In genomic region chr17:82246365-82247174, GRCh38 we compare ENCODE assay signal across 8 cellular contexts. TPM values are rescaled to one million over a fixed set of nuclear protein-coding genes. Genes with fewer than 3 reads are reported as not detected.
DNase-seq lines count a peak whose midpoint lies in the region; ATAC-seq and TF ChIP-seq lines count a peak whose summit lies in the region.

No MANE protein-coding gene starts in this region.

- no peak overlapping the region for H4K5ac ChIP-seq in mesendoderm (ENCODE audit: low read length)

- H3K27ac ChIP-seq in thoracic aorta (peak overlapping the region; percentile 30 to 51), mesendoderm (ENCODE audit: low read depth, low read length) (no peak overlapping the region)

- no peak overlapping the region for H2BK120ac ChIP-seq in mesendoderm (ENCODE audit: low read depth, low read length)

- DNase-seq in T-helper 2 cell treated with Interferon-gamma antibody and Interleukin-4, amounts not matched to agents 5 μg/mL and 100 μg/mL, for 36 hours (ENCODE audit: low spot score), result no peak
- DNase-seq in T-helper 2 cell (no peak), hepatic stellate cell (ENCODE audit: low spot score) (peak; percentile 55), thoracic aorta (ENCODE audit: low spot score) (no peak), mesendoderm (no peak), SK-N-DZ (ENCODE audit: low spot score) (no peak)
- DNase-seq in activated T-helper 2 cell treated with anti-CD3 and anti-CD28 coated beads, Interferon-gamma antibody, Interleukin-2, Interleukin-4, amounts not matched to agents 10 μg/mL and 5 μg/mL and 100 μg/mL, durations not matched to agents 14 hours and 24 hours and 36 hours (ENCODE audit: low spot score), result no peak

- no peak overlapping the region for H3K9ac ChIP-seq in mesendoderm (ENCODE audit: low read length)

- no peak overlapping the region for H3K4ac ChIP-seq in mesendoderm (ENCODE audit: low read depth, low read length)

- H2BK5ac ChIP-seq in mesendoderm (ENCODE audit: low read length), result no peak overlapping the region

- H3K36me3 Mint-ChIP-seq in T-helper 2 cell treated with Interferon-gamma antibody and Interleukin-4, amounts not matched to agents 5 μg/mL and 100 μg/mL, for 36 hours (ENCODE audit: low read depth), result peaks cover 62% of the 10 kb centered on the region
- H3K36me3 Mint-ChIP-seq in activated T-helper 2 cell treated with anti-CD3 and anti-CD28 coated beads, Interferon-gamma antibody, Interleukin-2, Interleukin-4, amounts not matched to agents 10 μg/mL and 5 μg/mL and 100 μg/mL, durations not matched to agents 14 hours and 24 hours and 36 hours (ENCODE audit: low read depth), result peaks cover 75% of the 10 kb centered on the region

- H3K56ac ChIP-seq in mesendoderm (ENCODE audit: low read length), result no peak overlapping the region

- H3K36me3 ChIP-seq in thoracic aorta (peaks cover 66% of the 10 kb centered on the region), mesendoderm (ENCODE audit: control insufficient read depth, insufficient read depth, low read length) (peaks cover 37% of the 10 kb centered on the region)

- no peak for TF ChIP-seq CTCF in thoracic aorta (IDR thresholded peaks at IDR 0.05)

- H3K4me1 Mint-ChIP-seq in T-helper 2 cell treated with Interferon-gamma antibody and Interleukin-4, amounts not matched to agents 5 μg/mL and 100 μg/mL, for 36 hours (ENCODE audit: low read depth), result peaks cover 5% of the 10 kb centered on the region
- peaks cover 6% of the 10 kb centered on the region for H3K4me1 Mint-ChIP-seq in activated T-helper 2 cell treated with anti-CD3 and anti-CD28 coated beads, Interferon-gamma antibody, Interleukin-2, Interleukin-4, amounts not matched to agents 10 μg/mL and 5 μg/mL and 100 μg/mL, durations not matched to agents 14 hours and 24 hours and 36 hours (ENCODE audit: low read depth)

- H3K4me1 ChIP-seq in thoracic aorta (ENCODE audit: control insufficient read depth in 1 of 2, low read depth in 2 of 2), result peaks cover 27 to 35% of the 10 kb centered on the region in 2 donors
- H3K4me1 ChIP-seq in mesendoderm (ENCODE audit: control insufficient read depth, low read depth, low read length), result no peaks in the 10 kb centered on the region

- peaks cover 19% of the 10 kb centered on the region for H3K79me1 ChIP-seq in mesendoderm (ENCODE audit: low read length)

- H3K4me3 ChIP-seq in thoracic aorta (no peak overlapping the region), mesendoderm (ENCODE audit: low read length) (no peak overlapping the region)

- intact Hi-C loops in activated T-helper 2 cell treated with anti-CD3 and anti-CD28 coated beads, Interferon-gamma antibody, Interleukin-2, Interleukin-4, amounts not matched to agents 10 μg/mL and 5 μg/mL and 100 μg/mL, durations not matched to agents 14 hours and 24 hours and 36 hours (cut with micrococcal nuclease), result no loop called here

- no peak overlapping the region for H3K4me2 ChIP-seq in mesendoderm (ENCODE audit: low read length)

- no peak overlapping the region for H3K18ac ChIP-seq in mesendoderm (ENCODE audit: low read length)

- H3K79me2 ChIP-seq in mesendoderm (ENCODE audit: control insufficient read depth, insufficient read depth, low read length), result peaks cover 10% of the 10 kb centered on the region

- no peaks in the 10 kb centered on the region for H3K27me3 Mint-ChIP-seq in T-helper 2 cell treated with Interferon-gamma antibody and Interleukin-4, amounts not matched to agents 5 μg/mL and 100 μg/mL, for 36 hours (ENCODE audit: low read depth)
- no peaks in the 10 kb centered on the region for H3K27me3 Mint-ChIP-seq in activated T-helper 2 cell treated with anti-CD3 and anti-CD28 coated beads, Interferon-gamma antibody, Interleukin-2, Interleukin-4, amounts not matched to agents 10 μg/mL and 5 μg/mL and 100 μg/mL, durations not matched to agents 14 hours and 24 hours and 36 hours (ENCODE audit: low read depth)

- peak overlapping the region; percentile 20 for H3K27ac Mint-ChIP-seq in T-helper 2 cell treated with Interferon-gamma antibody and Interleukin-4, amounts not matched to agents 5 μg/mL and 100 μg/mL, for 36 hours
- H3K27ac Mint-ChIP-seq in activated T-helper 2 cell treated with anti-CD3 and anti-CD28 coated beads, Interferon-gamma antibody, Interleukin-2, Interleukin-4, amounts not matched to agents 10 μg/mL and 5 μg/mL and 100 μg/mL, durations not matched to agents 14 hours and 24 hours and 36 hours, result peak overlapping the region; percentile 55

- no CpG with 5 or more reads among the region's 27 CpGs for WGBS in mesendoderm (ENCODE audit: extremely low coverage, insufficient coverage, low lambda C conversion rate)

- H2BK15ac ChIP-seq in mesendoderm (replicated peaks; ENCODE audit: low read depth), result no peak overlapping the region

- no peak overlapping the region for H2AK5ac ChIP-seq in mesendoderm (ENCODE audit: low read length)

- H4K8ac ChIP-seq in mesendoderm (ENCODE audit: low read depth, low read length), result no peak overlapping the region

- no peaks in the 10 kb centered on the region for H3K9me3 ChIP-seq in thoracic aorta

- H3K23ac ChIP-seq in mesendoderm (ENCODE audit: low read length), result no peak overlapping the region

- H3K4me3 Mint-ChIP-seq in T-helper 2 cell treated with Interferon-gamma antibody and Interleukin-4, amounts not matched to agents 5 μg/mL and 100 μg/mL, for 36 hours, result no peak overlapping the region
- no peak overlapping the region for H3K4me3 Mint-ChIP-seq in activated T-helper 2 cell treated with anti-CD3 and anti-CD28 coated beads, Interferon-gamma antibody, Interleukin-2, Interleukin-4, amounts not matched to agents 10 μg/mL and 5 μg/mL and 100 μg/mL, durations not matched to agents 14 hours and 24 hours and 36 hours (ENCODE audit: low read depth)

- no peaks in the 10 kb centered on the region for H3K9me3 Mint-ChIP-seq in T-helper 2 cell treated with Interferon-gamma antibody and Interleukin-4, amounts not matched to agents 5 μg/mL and 100 μg/mL, for 36 hours
- no peaks in the 10 kb centered on the region for H3K9me3 Mint-ChIP-seq in activated T-helper 2 cell treated with anti-CD3 and anti-CD28 coated beads, Interferon-gamma antibody, Interleukin-2, Interleukin-4, amounts not matched to agents 10 μg/mL and 5 μg/mL and 100 μg/mL, durations not matched to agents 14 hours and 24 hours and 36 hours

- H3K27me3 ChIP-seq in thoracic aorta (replicated peaks; ENCODE audit: insufficient read depth) (no peaks in the 10 kb centered on the region), mesendoderm (ENCODE audit: insufficient read depth, low read length, poor library complexity) (no peaks in the 10 kb centered on the region)

- ATAC-seq in thoracic aorta (ENCODE audit: insufficient number of reproducible peaks, low FRiP score, low read depth) (no peak), HG03175 (IDR thresholded peaks at IDR 0.05; ENCODE audit: unreplicated experiment) (no peak)

RNA-seq across cellular contexts. Expression of gene SLC16A3, which starts 17.7 kb away (rescaled TPM):
- total RNA-seq in activated T-helper 2 cell treated with anti-CD3 and anti-CD28 coated beads, Interferon-gamma antibody, Interleukin-2, Interleukin-4, amounts not matched to agents 10 μg/mL and 5 μg/mL and 100 μg/mL, durations not matched to agents 14 hours and 24 hours and 36 hours, result 187 and 200 TPM in 2 replicates
- total RNA-seq in thoracic aorta, result 100 to 1,000 TPM in 1 of 2 donors, 10 to 100 TPM in 1; 76.0 to 113 TPM
- polyA plus RNA-seq in mesendoderm (2013, experiment 1 of 2), result 1.9 TPM
- polyA plus RNA-seq in mesendoderm (2013, experiment 2 of 2), result 1.6 TPM
- 70.5 and 78.7 TPM in 2 replicates for polyA plus RNA-seq in SK-N-DZ (2014; cell fraction: cytosol; rRNA removed)
- polyA plus RNA-seq in SK-N-DZ (2014; cell fraction: nucleus; rRNA removed), result 43.3 and 51.0 TPM in 2 replicates

RNA-seq across cellular contexts. Expression of gene CSNK1D, which starts 26.9 kb away (rescaled TPM):
- total RNA-seq in activated T-helper 2 cell treated with anti-CD3 and anti-CD28 coated beads, Interferon-gamma antibody, Interleukin-2, Interleukin-4, amounts not matched to agents 10 μg/mL and 5 μg/mL and 100 μg/mL, durations not matched to agents 14 hours and 24 hours and 36 hours, result 139 and 151 TPM in 2 replicates
- total RNA-seq in thoracic aorta, result 10 to 100 TPM; 69.5 to 71.9 TPM
- 76.4 TPM for polyA plus RNA-seq in mesendoderm (2013, experiment 1 of 2)
- 75.9 TPM for polyA plus RNA-seq in mesendoderm (2013, experiment 2 of 2)
- polyA plus RNA-seq in SK-N-DZ (2014; cell fraction: cytosol; rRNA removed), result 25.1 and 31.2 TPM in 2 replicates
- polyA plus RNA-seq in SK-N-DZ (2014; cell fraction: nucleus; rRNA removed), result 49.5 and 120 TPM in 2 replicates

RNA-seq across cellular contexts. Expression of gene CCDC57, which starts 33.9 kb away (rescaled TPM):
- total RNA-seq in activated T-helper 2 cell treated with anti-CD3 and anti-CD28 coated beads, Interferon-gamma antibody, Interleukin-2, Interleukin-4, amounts not matched to agents 10 μg/mL and 5 μg/mL and 100 μg/mL, durations not matched to agents 14 hours and 24 hours and 36 hours, result 51.7 and 53.1 TPM in 2 replicates
- total RNA-seq in thoracic aorta, result 10 to 100 TPM; 19.4 to 58.1 TPM
- 6.8 TPM for polyA plus RNA-seq in mesendoderm (2013, experiment 1 of 2)
- 7.4 TPM for polyA plus RNA-seq in mesendoderm (2013, experiment 2 of 2)
- polyA plus RNA-seq in SK-N-DZ (2014; cell fraction: cytosol; rRNA removed), result 13.0 and 24.1 TPM in 2 replicates
- 39.5 and 75.5 TPM in 2 replicates for polyA plus RNA-seq in SK-N-DZ (2014; cell fraction: nucleus; rRNA removed)
